ENCODE assay signal across 8 cellular contexts in the genomic region with DNA sequence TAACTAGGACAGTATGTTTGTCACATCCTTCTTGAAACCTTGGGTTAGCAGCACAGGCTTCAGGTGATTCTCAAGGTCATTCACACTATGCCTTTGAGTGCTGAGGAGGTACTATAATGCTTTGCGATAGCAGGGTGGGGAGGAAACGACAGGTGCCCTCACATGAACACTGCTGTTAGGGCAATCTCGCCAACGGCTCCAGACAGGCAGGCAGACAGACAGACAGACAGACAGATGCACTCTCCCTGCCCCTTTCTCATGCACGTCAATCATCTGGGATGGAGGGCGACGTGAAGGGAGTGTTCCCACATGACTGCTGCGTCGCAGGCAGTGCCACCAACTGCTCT.
DNase-seq lines count a peak whose midpoint lies in the region; ATAC-seq, FAIRE-seq and TF ChIP-seq lines count a peak whose summit lies in the region.

No MANE protein-coding gene starts in this region.

- H4K91ac ChIP-seq in H1 (replicated peaks; ENCODE audit: insufficient read length, low read length): peak overlapping the region; percentile 39

- H2BK12ac ChIP-seq in H1 (ENCODE audit: low read depth, low read length): no peak overlapping the region

- peaks cover 32% of the 10 kb centered on the region; the same call in 1 of the 2 replicates for H3K36me3 ChIP-seq in OCI-LY1 (ENCODE audit: insufficient read depth, low read length)
- H3K36me3 ChIP-seq in H1 (ENCODE audit: control insufficient read depth in 2 of 4, insufficient read depth in 4 of 4, low read length in 3 of 4): no peaks in the 10 kb centered on the region
- H3K36me3 ChIP-seq in subcutaneous abdominal adipose tissue (ENCODE audit: control insufficient read depth in 5 of 5, insufficient read depth in 5 of 5, low read length in 5 of 5): no peaks in the 10 kb centered on the region

- peak; percentile 8 to 19 for ATAC-seq in activated CD4-positive, CD25-positive, alpha-beta regulatory T cell treated with anti-CD3 and anti-CD28 coated beads, Interleukin-2, amount 50 U/mL, for 24 hours

- no peaks in the 10 kb centered on the region for H3K27me3 ChIP-seq in OCI-LY1 (ENCODE audit: insufficient read depth, low read length)
- no peaks in the 10 kb centered on the region for H3K27me3 ChIP-seq in H1 (replicated peaks in 1 of 4; ENCODE audit: control insufficient read depth in 3 of 4, extremely low read depth in 1 of 4, insufficient read depth in 3 of 4, low read length in 3 of 4)
- H3K27me3 ChIP-seq in subcutaneous abdominal adipose tissue (ENCODE audit: control insufficient read depth in 5 of 5, insufficient read depth in 4 of 5, low read length in 5 of 5): no peaks in the 10 kb centered on the region

- no peaks in the 10 kb centered on the region for H3K23me2 ChIP-seq in H1 (ENCODE audit: low read depth, low read length)

- no peak for TF ChIP-seq EP300 in H1 (IDR thresholded peaks at IDR 0.05; ENCODE audit: borderline replicate concordance in 1 of 2, low read depth in 2 of 2, low read length in 2 of 2)

- no peaks in the 10 kb centered on the region for H3K9me2 ChIP-seq in OCI-LY1 (ENCODE audit: low read depth, low read length)

- WGBS in H1 (ENCODE audit: extremely low coverage in 1 of 2, insufficient coverage in 1 of 2, insufficient read length in 1 of 2, insufficient replicate concordance in 2 of 2, low coverage in 1 of 2, low lambda C conversion rate in 2 of 2, missing lambda C conversion rate in 1 of 2), 2 experiments: 91% methylated on average over 9 of the region's 9 CpGs; no CpG with 5 or more reads in 1 of the 2 experiments

- H3K79me2 ChIP-seq in OCI-LY1 (ENCODE audit: insufficient read depth, low read length) (peaks cover 59% of the 10 kb centered on the region), H1 (ENCODE audit: control insufficient read depth in 1 of 2, insufficient read depth in 2 of 2, low read length in 2 of 2) (peaks cover 0 to 51% of the 10 kb centered on the region in 2 experiments; a peak in 2 of 4 replicates)

- H2BK120ac ChIP-seq in H1 (replicated peaks; ENCODE audit: low read depth, low read length): no peak overlapping the region

- TF ChIP-seq CTCF in OCI-LY1 (IDR thresholded peaks at IDR 0.05; ENCODE audit: low read length) (no peak), H1 (IDR thresholded peaks at IDR 0.05; ENCODE audit: control extremely low read depth in 1 of 3, insufficient read depth in 1 of 3, low read depth in 1 of 3, low read length in 3 of 3) (no peak)

- POLR2A ChIA-PET in H1 (lab: Charles Lee; ENCODE audit: partially characterized antibody): interaction anchor here (1.6 kb wide), 1 partner anchor 9 kb away, joined by 3 read pairs; no protein-coding TSS in a partner anchor

- H2BK20ac ChIP-seq in H1 (ENCODE audit: low read length): no peak overlapping the region

- no peaks in the 10 kb centered on the region for H4K20me1 ChIP-seq in OCI-LY1 (ENCODE audit: insufficient read depth, low read length)
- H4K20me1 ChIP-seq in H1 (replicated peaks in 1 of 2; ENCODE audit: control insufficient read depth in 1 of 2, insufficient read depth in 2 of 2, low read length in 2 of 2): peaks cover 0 to 2% of the 10 kb centered on the region in 2 experiments

- TF ChIP-seq RAD21 in H1 (IDR thresholded peaks at IDR 0.05 in 1 of 2, conservative IDR thresholded peaks at IDR 0.05 in 1 of 2; ENCODE audit: low read depth in 2 of 2, low read length in 2 of 2): no peak

- no peak for TF ChIP-seq POLR2A in H1 (IDR thresholded peaks at IDR 0.05; ENCODE audit: control extremely low read depth in 1 of 2, low read depth in 2 of 2, low read length in 2 of 2)

- H4K8ac ChIP-seq in H1 (ENCODE audit: extremely low read depth, insufficient read depth, low read length): no peak overlapping the region

- H2AFZ ChIP-seq in OCI-LY1 (ENCODE audit: low read length) (no peak overlapping the region), H1 (ENCODE audit: low read length) (no peak overlapping the region)

- no peak overlapping the region for H4K5ac ChIP-seq in H1 (ENCODE audit: insufficient read length, low read depth, low read length)

- H3K18ac ChIP-seq in H1 (ENCODE audit: extremely low read depth, low read length): no peak overlapping the region

- peaks cover 33% of the 10 kb centered on the region for H3F3A ChIP-seq in OCI-LY1 (ENCODE audit: insufficient read depth, low read length)

- H3K4me3 ChIP-seq in OCI-LY1 (ENCODE audit: low read depth, low read length, poor library complexity, severe bottlenecking) (peak overlapping the region; percentile 33), H1 (ENCODE audit: extremely low read depth in 1 of 4, insufficient read depth in 2 of 4, low read depth in 3 of 4, low read length in 4 of 4) (no peak overlapping the region), subcutaneous abdominal adipose tissue (ENCODE audit: low read depth in 1 of 5, low read length in 5 of 5) (no peak overlapping the region)

- no peak overlapping the region for H3K56ac ChIP-seq in H1 (replicated peaks; ENCODE audit: insufficient read length, low read depth, low read length)

- H2AK5ac ChIP-seq in H1 (ENCODE audit: low read depth, low read length): no peak overlapping the region

- H3K9me3 ChIP-seq in OCI-LY1 (ENCODE audit: low read length): no peaks in the 10 kb centered on the region
- no peaks in the 10 kb centered on the region for H3K9me3 ChIP-seq in H1 (ENCODE audit: insufficient read depth in 2 of 2, low read depth in 1 of 2, low read length in 1 of 2)
- no peaks in the 10 kb centered on the region for H3K9me3 ChIP-seq in subcutaneous abdominal adipose tissue (ENCODE audit: control insufficient read depth in 5 of 5, low read length in 5 of 5)

- FAIRE-seq in H1 (lab: Jason Lieb, UNC): no peak

- no peak for DNase-seq in activated CD4-positive, CD25-positive, alpha-beta regulatory T cell (lab: John Stamatoyannopoulos, UW)
- no peak for DNase-seq in H1 (ENCODE audit: low read depth in 1 of 2, low spot score in 2 of 2)
- no peak for DNase-seq in globus pallidus (ENCODE audit: low spot score)
- no peak for DNase-seq in hepatic stellate cell (ENCODE audit: low spot score)
- no peak for DNase-seq in retina

- H3K4me2 ChIP-seq in OCI-LY1 (ENCODE audit: low read length) (peak overlapping the region; percentile 59), H1 (ENCODE audit: insufficient read depth in 1 of 2, low read depth in 2 of 2, low read length in 2 of 2) (no peak overlapping the region)

- H3K14ac ChIP-seq in H1 (ENCODE audit: insufficient read length): no peak overlapping the region

- no peak overlapping the region for H2BK5ac ChIP-seq in H1 (ENCODE audit: low read depth, low read length)

- peak overlapping the region; percentile 100 for H3K27ac ChIP-seq in OCI-LY1 (ENCODE audit: low read depth, low read length, poor library complexity, severe bottlenecking)
- no peak overlapping the region for H3K27ac ChIP-seq in H1 (ENCODE audit: low read depth, low read length)
- H3K27ac ChIP-seq in subcutaneous abdominal adipose tissue (ENCODE audit: low read depth, low read length): peak overlapping the region; percentile 62

- H3K79me1 ChIP-seq in H1 (ENCODE audit: low read depth, low read length): peaks cover 4% of the 10 kb centered on the region

- no peak overlapping the region for H2BK15ac ChIP-seq in H1 (ENCODE audit: low read length)

- H3K4ac ChIP-seq in H1 (replicated peaks; ENCODE audit: insufficient read length, low read depth, low read length): no peak overlapping the region

- peaks cover 99% of the 10 kb centered on the region for H3K4me1 ChIP-seq in OCI-LY1 (ENCODE audit: insufficient read depth, low read length, severe bottlenecking)
- peaks cover 5 to 14% (median 11%) of the 10 kb centered on the region in 4 experiments for H3K4me1 ChIP-seq in H1 (replicated peaks in 1 of 4; ENCODE audit: control insufficient read depth in 3 of 4, insufficient read depth in 4 of 4, low read length in 3 of 4)
- peaks cover 11 to 49% (median 45%) of the 10 kb centered on the region in 5 donors for H3K4me1 ChIP-seq in subcutaneous abdominal adipose tissue (ENCODE audit: control insufficient read depth in 5 of 5, insufficient read depth in 5 of 5, low read length in 5 of 5)

- CTCF ChIA-PET in H1 (lab: Charles Lee; ENCODE audit: partially characterized antibody): interaction anchor here (1.1 kb wide), 1 partner anchor 68 kb away, joined by 3 read pairs; no protein-coding TSS in a partner anchor

- no peak overlapping the region for H3K23ac ChIP-seq in H1 (ENCODE audit: insufficient read length)

- H3K9ac ChIP-seq in OCI-LY1 (ENCODE audit: low read length): peak overlapping the region; percentile 68
- H3K9ac ChIP-seq in H1 (replicated peaks in 1 of 4; ENCODE audit: extremely low read depth in 1 of 4, low read depth in 3 of 4, low read length in 3 of 4): no peak overlapping the region
- no peak overlapping the region for H3K9ac ChIP-seq in subcutaneous abdominal adipose tissue (ENCODE audit: low read length in 5 of 5)

TF ChIP-seq in H1, 55 proteins besides CTCF, POLR2A, EP300 and RAD21 (continues in another document):
- TF ChIP-seq SP2 (IDR thresholded peaks at IDR 0.05; ENCODE audit: low read length) (no peak), ASH2L (IDR thresholded peaks at IDR 0.05; ENCODE audit: low read length) (no peak), KDM1A (IDR thresholded peaks at IDR 0.05; ENCODE audit: borderline replicate concordance, low read length) (no peak), POLR2AphosphoS5 (IDR thresholded peaks at IDR 0.05; ENCODE audit: low read depth, low read length) (no peak)
